8 cellular contexts compared by ENCODE assay signal in the genomic region with DNA sequence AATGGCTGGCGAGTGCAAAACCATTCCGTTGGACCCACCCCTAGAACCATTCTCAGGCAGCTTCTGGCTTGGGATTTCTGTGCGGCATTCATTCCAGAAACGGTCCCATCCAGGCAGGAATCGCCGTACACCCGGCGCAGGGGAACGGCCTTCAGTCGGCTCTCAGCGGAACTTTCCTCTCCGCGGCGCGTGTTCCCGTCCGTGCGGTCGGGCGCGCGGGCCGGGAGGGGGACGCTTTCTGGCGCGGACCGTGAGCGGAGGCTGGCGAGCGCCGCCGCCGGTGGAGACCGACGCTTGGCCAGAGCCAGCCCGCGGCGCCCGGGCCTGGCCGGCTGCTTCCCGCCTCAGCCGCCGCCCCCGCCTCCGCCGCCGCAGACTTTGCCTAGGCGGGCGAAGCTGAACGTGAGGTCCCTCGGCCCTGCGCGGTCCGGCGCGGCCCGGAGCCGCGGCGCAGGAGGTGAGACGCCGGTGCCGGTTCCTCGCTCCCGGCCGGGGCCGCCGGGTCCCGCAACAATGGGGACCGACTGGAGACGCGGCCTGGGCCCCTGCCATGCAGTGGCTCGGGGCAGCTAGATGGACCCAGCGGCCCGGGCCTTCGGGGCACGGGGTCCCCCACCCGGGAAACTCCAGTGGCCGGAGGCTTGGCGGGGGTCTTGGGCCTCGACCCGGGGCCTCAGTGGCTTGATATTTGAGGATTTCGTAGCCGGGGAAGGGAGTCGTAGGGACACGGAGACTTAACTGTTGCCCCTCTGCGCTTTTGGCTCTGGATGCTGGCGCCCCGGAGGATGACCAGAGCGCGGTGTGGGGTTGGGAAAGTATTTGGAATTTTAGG. TPM values are rescaled to one million over a fixed set of nuclear protein-coding genes. Genes with fewer than 3 reads are reported as not detected.
DNase-seq lines count a peak whose midpoint lies in the region; ATAC-seq and TF ChIP-seq lines count a peak whose summit lies in the region.

A gene with protein sequence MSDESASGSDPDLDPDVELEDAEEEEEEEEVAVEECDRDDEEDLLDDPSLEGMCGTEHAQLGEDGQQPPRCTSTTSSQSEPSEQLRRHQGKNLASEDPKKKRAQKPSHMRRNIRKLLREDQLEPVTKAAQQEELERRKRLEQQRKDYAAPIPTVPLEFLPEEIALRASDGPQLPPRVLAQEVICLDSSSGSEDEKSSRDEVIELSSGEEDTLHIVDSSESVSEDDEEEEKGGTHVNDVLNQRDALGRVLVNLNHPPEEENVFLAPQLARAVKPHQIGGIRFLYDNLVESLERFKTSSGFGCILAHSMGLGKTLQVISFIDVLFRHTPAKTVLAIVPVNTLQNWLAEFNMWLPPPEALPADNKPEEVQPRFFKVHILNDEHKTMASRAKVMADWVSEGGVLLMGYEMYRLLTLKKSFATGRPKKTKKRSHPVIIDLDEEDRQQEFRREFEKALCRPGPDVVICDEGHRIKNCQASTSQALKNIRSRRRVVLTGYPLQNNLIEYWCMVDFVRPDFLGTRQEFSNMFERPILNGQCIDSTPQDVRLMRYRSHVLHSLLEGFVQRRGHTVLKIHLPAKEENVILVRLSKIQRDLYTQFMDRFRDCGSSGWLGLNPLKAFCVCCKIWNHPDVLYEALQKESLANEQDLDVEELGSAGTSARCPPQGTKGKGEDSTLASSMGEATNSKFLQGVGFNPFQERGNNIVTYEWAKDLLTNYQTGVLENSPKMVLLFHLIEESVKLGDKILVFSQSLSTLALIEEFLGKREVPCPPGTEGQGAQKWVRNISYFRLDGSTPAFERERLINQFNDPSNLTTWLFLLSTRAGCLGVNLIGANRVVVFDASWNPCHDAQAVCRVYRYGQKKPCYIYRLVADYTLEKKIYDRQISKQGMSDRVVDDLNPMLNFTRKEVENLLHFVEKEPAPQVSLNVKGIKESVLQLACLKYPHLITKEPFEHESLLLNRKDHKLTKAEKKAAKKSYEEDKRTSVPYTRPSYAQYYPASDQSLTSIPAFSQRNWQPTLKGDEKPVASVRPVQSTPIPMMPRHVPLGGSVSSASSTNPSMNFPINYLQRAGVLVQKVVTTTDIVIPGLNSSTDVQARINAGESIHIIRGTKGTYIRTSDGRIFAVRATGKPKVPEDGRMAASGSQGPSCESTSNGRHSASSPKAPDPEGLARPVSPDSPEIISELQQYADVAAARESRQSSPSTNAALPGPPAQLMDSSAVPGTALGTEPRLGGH (N-terminal part only) (plus strand): TSS at position 261 of the 832 bp plus-strand sequence. CDS start 51,702 bp downstream, outside the sequence.

- no peaks in the 10 kb centered on the region for H3K9me3 Mint-ChIP-seq in activated CD4-positive, alpha-beta memory T cell treated with anti-CD3 and anti-CD28 coated beads for 36 hours

- TF ChIP-seq CTCF in dorsolateral prefrontal cortex (IDR thresholded peaks at IDR 0.05 in 54 of 56, conservative IDR thresholded peaks at IDR 0.05 in 2 of 56; ENCODE audit: low read depth in 1 of 56, partially characterized antibody in 56 of 56) (peak in 55 of 56 donors; percentile 12 to 81 (median 50)), lower leg skin (IDR thresholded peaks at IDR 0.05) (no peak)

- H3K4me3 ChIP-seq in dorsolateral prefrontal cortex (peak within 1 kb of the TSS; percentile 68 to 98 (median 92)), lower leg skin (ENCODE audit: low read depth, poor library complexity, severe bottlenecking) (peak within 1 kb of the TSS; percentile 94)

- H3K4me1 Mint-ChIP-seq in activated CD4-positive, alpha-beta memory T cell treated with anti-CD3 and anti-CD28 coated beads for 36 hours (ENCODE audit: low read depth), result peaks cover 28% of the 10 kb centered on the region

- peak within 1 kb of the TSS; percentile 87 for H3K27ac Mint-ChIP-seq in activated CD4-positive, alpha-beta memory T cell treated with anti-CD3 and anti-CD28 coated beads for 36 hours

- peak; percentile 55 to 58 for DNase-seq in AML-193 (lab: John Stamatoyannopoulos, UW)
- DNase-seq in NCI-H526 treated with DMSO at 0.1 percent for 48 hours (lab: John Stamatoyannopoulos, UW), result peak; percentile 78
- peak; percentile 83 for DNase-seq in activated CD4-positive, alpha-beta memory T cell treated with anti-CD3 and anti-CD28 coated beads for 36 hours
- peak; percentile 60 to 90 (median 82) for DNase-seq in dorsolateral prefrontal cortex
- peak; percentile 52 to 95 for DNase-seq in lower leg skin (ENCODE audit: low spot score in 2 of 2)
- DNase-seq in stimulated activated CD4-positive, alpha-beta T cell treated with anti-CD3 and anti-CD28 coated beads, Interleukin-4, amount 100 ng/mL, for 4 hours, result peak; percentile 70 to 80

- peak within 1 kb of the TSS; percentile 60 to 95 (median 89) for H3K27ac ChIP-seq in dorsolateral prefrontal cortex

- WGBS in lower leg skin, 2 donors, result 0 to 1% methylated on average over 13 to 31 of the region's 91 CpGs

- ATAC-seq in GM18873 (IDR thresholded peaks at IDR 0.05; ENCODE audit: low FRiP score, unreplicated experiment), result peak; percentile 58
- peak; percentile 78 for ATAC-seq in HG03159 (IDR thresholded peaks at IDR 0.05; ENCODE audit: unreplicated experiment)

- H3K4me3 Mint-ChIP-seq in activated CD4-positive, alpha-beta memory T cell treated with anti-CD3 and anti-CD28 coated beads for 36 hours, result peak within 1 kb of the TSS; percentile 88

- H3K36me3 Mint-ChIP-seq in activated CD4-positive, alpha-beta memory T cell treated with anti-CD3 and anti-CD28 coated beads for 36 hours, result peaks cover 2% of the 10 kb centered on the region

- CTCF ChIA-PET in activated CD4-positive, alpha-beta memory T cell treated with anti-CD3 and anti-CD28 coated beads for 36 hours (lab: Charles Lee), result interaction anchor here (0.8 to 5.6 kb wide), 8 partner anchors 11 to 149 kb away, joined by 3 to 54 read pairs (median 6); a partner anchor contains a TSS

- H3K27me3 Mint-ChIP-seq in activated CD4-positive, alpha-beta memory T cell treated with anti-CD3 and anti-CD28 coated beads for 36 hours, result no peaks in the 10 kb centered on the region

- POLR2A ChIA-PET in activated CD4-positive, alpha-beta memory T cell treated with anti-CD3 and anti-CD28 coated beads for 36 hours (lab: Charles Lee), result interaction anchor here (0.9 to 1.8 kb wide), 5 partner anchors 15 to 143 kb away, joined by 3 to 9 read pairs (median 8); a partner anchor contains a TSS

- no peaks in the 10 kb centered on the region for H3K27me3 ChIP-seq in dorsolateral prefrontal cortex

- intact Hi-C loops in activated CD4-positive, alpha-beta memory T cell treated with anti-CD3 and anti-CD28 coated beads for 36 hours (cut with micrococcal nuclease), result loop anchor here (1.0 to 2.0 kb wide), 2 partner anchors 36 to 148 kb away; a partner anchor contains a TSS
- intact Hi-C loops in dorsolateral prefrontal cortex (cut with DNase I) (loop anchor here (1.0 to 5.0 kb wide), 2 partner anchors 36 to 37 kb away; a partner anchor contains a TSS), lower leg skin (cut with DNase I; ENCODE audit: low total_unique reads) (no loop called here)

- no peak for TF ChIP-seq POLR2A in lower leg skin (IDR thresholded peaks at IDR 0.05)

RNA-seq across cellular contexts. Expression of the gene that starts here (rescaled TPM):
- 10 to 100 TPM; 27.6 to 30.0 TPM for total RNA-seq in activated CD4-positive, alpha-beta memory T cell treated with anti-CD3 and anti-CD28 coated beads for 36 hours
- total RNA-seq in dorsolateral prefrontal cortex, result 10 to 100 TPM; 23.8 to 45.2 (median 32.4) TPM
- total RNA-seq in lower leg skin, result 10 to 100 TPM; 10.2 to 16.0 (median 13.6) TPM

Comparison
In these comparisons a context has a peak if more than half of its experiments do, and no peak if none do; other contexts are left out.
1. Peak in every context shown above with its lines: DNase-seq, ATAC-seq, H3K4me3 ChIP-seq and H3K27ac ChIP-seq.
2. CTCF ChIP-seq: peak in dorsolateral prefrontal cortex (55 of 56); none in lower leg skin (0 of 3).